In the genomic region with DNA sequence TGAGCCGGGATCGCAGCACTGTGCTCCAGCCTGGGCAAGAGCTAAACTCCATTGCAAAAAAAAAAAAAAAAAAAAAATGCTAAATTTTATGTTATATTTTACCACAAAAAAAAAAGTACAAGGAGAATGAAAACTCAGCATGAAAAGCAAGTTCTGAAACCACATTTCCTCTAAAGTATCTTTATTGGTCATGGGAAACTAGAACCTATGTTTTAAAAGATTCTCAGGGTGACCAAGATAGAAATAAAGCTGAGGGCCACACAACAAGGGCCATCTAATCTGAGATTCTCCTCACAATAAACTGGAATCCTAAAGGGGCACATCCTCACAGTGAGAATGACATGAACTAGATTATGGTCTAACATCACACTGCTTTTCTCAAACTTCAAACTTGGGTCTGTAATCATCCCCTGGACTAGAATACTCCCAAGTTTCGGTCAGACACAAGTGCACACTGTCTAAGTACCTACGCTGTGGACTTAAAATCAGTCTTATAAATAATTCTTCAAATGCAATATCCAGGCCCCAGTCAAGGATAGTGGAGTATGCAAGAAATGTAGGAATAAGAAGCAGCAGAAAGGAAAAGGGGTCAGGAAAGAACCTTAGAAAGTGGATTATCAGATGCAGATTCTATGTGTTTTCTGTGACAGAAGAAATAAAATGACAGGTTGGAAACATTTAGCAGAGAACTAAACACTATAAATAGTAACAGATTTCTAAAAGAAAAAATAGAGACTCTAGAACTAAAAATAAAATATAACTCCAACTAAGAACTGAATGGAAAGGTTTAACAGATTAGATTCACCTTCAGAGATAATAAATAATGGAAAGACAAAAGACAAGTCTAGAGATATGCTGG, we compare ENCODE assay signal across 15 cellular contexts. TPM values are rescaled to one million over a fixed set of nuclear protein-coding genes. Genes with fewer than 3 reads are reported as not detected.
DNase-seq lines count a peak whose midpoint lies in the region; ATAC-seq, FAIRE-seq and TF ChIP-seq lines count a peak whose summit lies in the region.
"Had no signal": no experiment of that assay in that cellular context is flagged by ENCODE, and none has a peak within 500 bp of the region (broad histone marks: within the 10 kb centered on the region; RNA-seq: fewer than 3 reads in every experiment).

No MANE protein-coding gene starts in this region.

- H3K14ac ChIP-seq in mesenchymal stem cell (ENCODE audit: low read length in 2 of 2) = no peak overlapping the region

- no peak overlapping the region for H2BK12ac ChIP-seq in mesenchymal stem cell (ENCODE audit: low read length in 2 of 2)

- no peak overlapping the region for H2BK120ac ChIP-seq in mesenchymal stem cell (ENCODE audit: low read depth, low read length)

- H2BK15ac ChIP-seq in mesenchymal stem cell (ENCODE audit: low read depth, poor library complexity, severe bottlenecking) = no peak overlapping the region

- no peak for TF ChIP-seq CTCF in MCF 10A (IDR thresholded peaks at IDR 0.05; ENCODE audit: unreplicated experiment)

- POLR2A ChIA-PET in MCF 10A (lab: Yijun Ruan, JAX) = interaction anchor here (1.0 to 1.2 kb wide), 2 partner anchors 10 to 13 kb away, joined by 3 to 4 read pairs; no protein-coding TSS in a partner anchor

- H3K36me3 Mint-ChIP-seq in CD4-positive, CD25-positive, alpha-beta regulatory T cell = peaks cover 7% of the 10 kb centered on the region
- peaks cover 9% of the 10 kb centered on the region for H3K36me3 Mint-ChIP-seq in T-helper 1 cell treated with Interleukin-12 subunit alpha and Interleukin-12 subunit beta and Interleukin-4 antibody, amounts not matched to agents 30 μg/mL and 1 μg/mL, for 36 hours (ENCODE audit: low read depth)
- peaks cover 0 to 2% (median 0%) of the 10 kb centered on the region in 3 donors for H3K36me3 Mint-ChIP-seq in immature natural killer cell
- H3K36me3 Mint-ChIP-seq in MCF 10A (ENCODE audit: insufficient read depth, unreplicated experiment) = no peaks in the 10 kb centered on the region

- H3K27me3 ChIP-seq in CD4-positive, CD25-positive, alpha-beta regulatory T cell (ENCODE audit: control insufficient read depth, insufficient read depth, low read length) = no peaks in the 10 kb centered on the region
- no peaks in the 10 kb centered on the region for H3K27me3 ChIP-seq in mesenchymal stem cell (ENCODE audit: control insufficient read depth in 1 of 2, insufficient read depth in 1 of 2, low read length in 2 of 2)
- no peaks in the 10 kb centered on the region for H3K27me3 ChIP-seq in aorta (ENCODE audit: control insufficient read depth in 1 of 2, insufficient read depth in 2 of 2, low read length in 1 of 2)
- H3K27me3 ChIP-seq: BLaER1, foreskin keratinocyte had no signal

- H3K9me3 Mint-ChIP-seq in CD4-positive, CD25-positive, alpha-beta regulatory T cell = peaks cover 0 to 3% (median 1%) of the 10 kb centered on the region in 7 donors
- peaks cover 4% of the 10 kb centered on the region for H3K9me3 Mint-ChIP-seq in T-helper 1 cell treated with Interleukin-12 subunit alpha and Interleukin-12 subunit beta and Interleukin-4 antibody, amounts not matched to agents 30 μg/mL and 1 μg/mL, for 36 hours
- no peaks in the 10 kb centered on the region for H3K9me3 Mint-ChIP-seq in immature natural killer cell
- no peaks in the 10 kb centered on the region for H3K9me3 Mint-ChIP-seq in MCF 10A (ENCODE audit: unreplicated experiment)
- H3K9me3 Mint-ChIP-seq: dendritic cell treated with granulocyte-macrophage colony-stimulating factor and Interleukin-4, amounts not matched to agents 40 ng/mL and 50 ng/mL, for 4 days had no signal

- peak overlapping the region; percentile 57 to 96 (median 66) for H3K27ac Mint-ChIP-seq in CD4-positive, CD25-positive, alpha-beta regulatory T cell
- peak overlapping the region; percentile 22 for H3K27ac Mint-ChIP-seq in T-helper 1 cell treated with Interleukin-12 subunit alpha and Interleukin-12 subunit beta and Interleukin-4 antibody, amounts not matched to agents 30 μg/mL and 1 μg/mL, for 36 hours
- H3K27ac Mint-ChIP-seq in immature natural killer cell (peak overlapping the region; percentile 61 to 89 (median 80)), MCF 10A (ENCODE audit: low read depth, unreplicated experiment) (no peak overlapping the region)
- H3K27ac Mint-ChIP-seq: dendritic cell treated with granulocyte-macrophage colony-stimulating factor and Interleukin-4, amounts not matched to agents 40 ng/mL and 50 ng/mL, for 4 days had no signal

- no peak overlapping the region for H2AK5ac ChIP-seq in mesenchymal stem cell (ENCODE audit: low read length, severe bottlenecking)

- intact Hi-C loops in MCF 10A (cut with micrococcal nuclease) (no loop called here), aorta (cut with DNase I) (no loop called here)

- H3K36me3 ChIP-seq in CD4-positive, CD25-positive, alpha-beta regulatory T cell (ENCODE audit: control insufficient read depth, insufficient read depth, low read length) = no peaks in the 10 kb centered on the region
- H3K36me3 ChIP-seq in mesenchymal stem cell (ENCODE audit: control insufficient read depth in 1 of 2, insufficient read depth in 2 of 2, low read depth in 1 of 2, low read length in 2 of 2) (no peaks in the 10 kb centered on the region), aorta (ENCODE audit: control insufficient read depth in 1 of 2, insufficient read depth in 2 of 2, low read length in 1 of 2) (no peaks in the 10 kb centered on the region)

- H3K79me1 ChIP-seq in mesenchymal stem cell (replicated peaks; ENCODE audit: low read length, poor library complexity, severe bottlenecking) = peaks cover 11% of the 10 kb centered on the region

- DNase-seq in CD4-positive, CD25-positive, alpha-beta regulatory T cell = no peak
- no peak for DNase-seq in GM19239 (ENCODE audit: insufficient read length, low spot score)
- DNase-seq in immature natural killer cell = no peak
- DNase-seq in mesenchymal stem cell = no peak
- DNase-seq in NCI-H2107 treated with DMSO at 0.1 percent for 48 hours (lab: John Stamatoyannopoulos, UW; ENCODE audit: unreplicated experiment) = no peak
- DNase-seq in MCF 10A (ENCODE audit: unreplicated experiment) = no peak
- DNase-seq in aorta = no peak
- DNase-seq: activated effector memory CD4-positive, alpha-beta T cell treated with Interleukin-2 at 50 U/mL for 16 hours; foreskin keratinocyte; GDM1; H9; KG1 had no signal

- H3K4ac ChIP-seq in mesenchymal stem cell (ENCODE audit: low read depth in 1 of 2, low read length in 2 of 2) = no peak overlapping the region

- no peaks in the 10 kb centered on the region for H3K27me3 Mint-ChIP-seq in CD4-positive, CD25-positive, alpha-beta regulatory T cell
- H3K27me3 Mint-ChIP-seq in T-helper 1 cell treated with Interleukin-12 subunit alpha and Interleukin-12 subunit beta and Interleukin-4 antibody, amounts not matched to agents 30 μg/mL and 1 μg/mL, for 36 hours (ENCODE audit: low read depth) = no peaks in the 10 kb centered on the region
- peaks cover 0 to 1% (median 0%) of the 10 kb centered on the region in 3 donors for H3K27me3 Mint-ChIP-seq in immature natural killer cell (ENCODE audit: low read depth in 3 of 3)
- no peaks in the 10 kb centered on the region for H3K27me3 Mint-ChIP-seq in MCF 10A (ENCODE audit: insufficient read depth, unreplicated experiment)
- H3K27me3 Mint-ChIP-seq: dendritic cell treated with granulocyte-macrophage colony-stimulating factor and Interleukin-4, amounts not matched to agents 40 ng/mL and 50 ng/mL, for 4 days had no signal

- no peaks in the 10 kb centered on the region for H3K9me3 ChIP-seq in CD4-positive, CD25-positive, alpha-beta regulatory T cell (ENCODE audit: control insufficient read depth in 2 of 2, low read length in 2 of 2)
- no peaks in the 10 kb centered on the region for H3K9me3 ChIP-seq in mesenchymal stem cell (ENCODE audit: control insufficient read depth, low read length)
- no peaks in the 10 kb centered on the region for H3K9me3 ChIP-seq in aorta (ENCODE audit: control insufficient read depth, low read length)

- H3K27ac ChIP-seq in CD4-positive, CD25-positive, alpha-beta regulatory T cell (ENCODE audit: insufficient read depth, low read length, poor library complexity, severe bottlenecking) = no peak overlapping the region
- H3K27ac ChIP-seq in mesenchymal stem cell (ENCODE audit: low read length, poor library complexity, severe bottlenecking) (no peak overlapping the region), aorta (ENCODE audit: low read depth in 1 of 2, low read length in 2 of 2) (peak overlapping the region in 1 of 2 donors; percentile 87)
- H3K27ac ChIP-seq: BLaER1, foreskin keratinocyte had no signal

- no peak overlapping the region for H2AFZ ChIP-seq in mesenchymal stem cell (ENCODE audit: low read depth, low read length)

- H2BK5ac ChIP-seq in mesenchymal stem cell (ENCODE audit: low read depth, low read length, poor library complexity, severe bottlenecking) = no peak overlapping the region

- no peak for ATAC-seq in CD4-positive, CD25-positive, alpha-beta regulatory T cell (ENCODE audit: low read depth in 2 of 2)
- no peak for ATAC-seq in aorta (ENCODE audit: low FRiP score)
- ATAC-seq: foreskin keratinocyte had no signal

- peaks cover 31 to 86% (median 60%) of the 10 kb centered on the region in 4 donors for H3K4me1 Mint-ChIP-seq in CD4-positive, CD25-positive, alpha-beta regulatory T cell
- peaks cover 36% of the 10 kb centered on the region for H3K4me1 Mint-ChIP-seq in T-helper 1 cell treated with Interleukin-12 subunit alpha and Interleukin-12 subunit beta and Interleukin-4 antibody, amounts not matched to agents 30 μg/mL and 1 μg/mL, for 36 hours (ENCODE audit: low read depth)
- H3K4me1 Mint-ChIP-seq in immature natural killer cell (peaks cover 46 to 88% of the 10 kb centered on the region in 2 donors), MCF 10A (ENCODE audit: insufficient read depth, unreplicated experiment) (peaks cover 7% of the 10 kb centered on the region)
- H3K4me1 Mint-ChIP-seq: H9 had no signal

- CTCF ChIA-PET in MCF 10A (lab: Yijun Ruan, JAX) = interaction anchor here (0.6 kb wide), 1 partner anchor 159 kb away, joined by 4 read pairs; no protein-coding TSS in a partner anchor

- WGBS in mesenchymal stem cell = 88% methylated on average over 1 of the region's 4 CpGs
- 53% methylated on average over 4 of the region's 4 CpGs for WGBS in aorta, 2 donors

- H3K4me1 ChIP-seq in CD4-positive, CD25-positive, alpha-beta regulatory T cell (ENCODE audit: control insufficient read depth, insufficient read depth, low read length, poor library complexity, severe bottlenecking) = peaks cover 15% of the 10 kb centered on the region
- no peaks in the 10 kb centered on the region for H3K4me1 ChIP-seq in mesenchymal stem cell (ENCODE audit: control insufficient read depth, insufficient read depth, low read depth, low read length)
- peaks cover 0 to 4% of the 10 kb centered on the region in 2 donors for H3K4me1 ChIP-seq in aorta (ENCODE audit: control insufficient read depth in 1 of 2, insufficient read depth in 2 of 2, low read length in 2 of 2)
- H3K4me1 ChIP-seq: BLaER1 had no signal

- no TSS peak for BruUV-seq in MCF 10A (replicated peaks; lab: Mats Ljungman, UMichigan)

- H3K23ac ChIP-seq in mesenchymal stem cell (ENCODE audit: low read length in 2 of 2) = no peak overlapping the region

- H3K4me3 Mint-ChIP-seq in CD4-positive, CD25-positive, alpha-beta regulatory T cell = peak overlapping the region in 2 of 4 donors; percentile 5 to 14
- H3K4me3 Mint-ChIP-seq in T-helper 1 cell treated with Interleukin-12 subunit alpha and Interleukin-12 subunit beta and Interleukin-4 antibody, amounts not matched to agents 30 μg/mL and 1 μg/mL, for 36 hours = no peak overlapping the region
- H3K4me3 Mint-ChIP-seq in immature natural killer cell (peak overlapping the region; percentile 5 to 67 (median 31)), MCF 10A (ENCODE audit: unreplicated experiment) (no peak overlapping the region)
- H3K4me3 Mint-ChIP-seq: dendritic cell treated with granulocyte-macrophage colony-stimulating factor and Interleukin-4, amounts not matched to agents 40 ng/mL and 50 ng/mL, for 4 days; H9 had no signal

- no peak overlapping the region for H3K4me2 ChIP-seq in mesenchymal stem cell (ENCODE audit: low read length, poor library complexity, severe bottlenecking)
- H3K4me2 ChIP-seq: BLaER1 had no signal

- H4K91ac ChIP-seq in mesenchymal stem cell (ENCODE audit: low read length) = no peak overlapping the region

- no peak overlapping the region for H4K8ac ChIP-seq in mesenchymal stem cell (ENCODE audit: low read length)

- no peak overlapping the region for H3K4me3 ChIP-seq in CD4-positive, CD25-positive, alpha-beta regulatory T cell (ENCODE audit: low read depth, low read length)
- H3K4me3 ChIP-seq in mesenchymal stem cell (ENCODE audit: insufficient read depth in 1 of 2, low read depth in 1 of 2, low read length in 2 of 2) = no peak overlapping the region
- H3K4me3 ChIP-seq in aorta (ENCODE audit: low read length in 2 of 2) = no peak overlapping the region
- H3K4me3 ChIP-seq: BLaER1 had no signal

- H3K18ac ChIP-seq in mesenchymal stem cell (ENCODE audit: low read depth in 1 of 2, low read length in 2 of 2) = peak overlapping the region in 1 of 2 experiments; percentile 17

- H3K9ac ChIP-seq in mesenchymal stem cell (ENCODE audit: low read length) = no peak overlapping the region
- H3K9ac ChIP-seq: BLaER1 had no signal

- FAIRE-seq in GM19239 (lab: Jason Lieb, UNC) = peak; percentile 88

RNA-seq across cellular contexts. Expression of a gene that starts 49.9 kb away (rescaled TPM):
- total RNA-seq in CD4-positive, CD25-positive, alpha-beta regulatory T cell = 52.9 TPM
- polyA plus RNA-seq in CD4-positive, CD25-positive, alpha-beta regulatory T cell = 10 to 100 TPM; 41.3 to 65.8 (median 45.3) TPM
- polyA plus RNA-seq in immature natural killer cell (10 to 100 TPM; 48.2 to 99.7 (median 77.1) TPM), aorta (10 to 100 TPM; 47.5 to 57.2 TPM)
- polyA plus RNA-seq in mesenchymal stem cell (2013, experiment 1 of 2) = 53.6 TPM
- 55.1 TPM for polyA plus RNA-seq in mesenchymal stem cell (2013, experiment 2 of 2)
- total RNA-seq in MCF 10A (2022) (65.5 and 68.5 TPM in 2 replicates), aorta (10 to 100 TPM; 36.5 to 55.6 TPM)

Comparison
In these comparisons a context has a peak if more than half of its experiments do, and no peak if none do; other contexts are left out.
1. H3K4me3 Mint-ChIP-seq: peak in immature natural killer cell (5 of 5); none in T-helper 1 cell treated with Interleukin-12 subunit alpha and Interleukin-12 subunit beta and Interleukin-4 antibody, amounts not matched to agents 30 μg/mL and 1 μg/mL, for 36 hours (single experiment) and MCF 10A (single experiment).